Comparison of ENCODE assay signal across 9 cellular contexts in genomic region chr4:18042012-18042411, GRCh38.
"Had no signal": no experiment of that assay in that cellular context is flagged by ENCODE, and none has a peak within 500 bp of the region (broad histone marks: within the 10 kb centered on the region; RNA-seq: fewer than 3 reads in every experiment).

No MANE protein-coding gene starts in this region.

- H3K9ac ChIP-seq: GM23248 had no signal

- H3K36me3 ChIP-seq: HAP-1 had no signal

- H3K9me3 ChIP-seq: HAP-1 had no signal

- DNase-seq: GM23248, GOT3, H7, H9, HCEC 1CT, HFFc6 had no signal

- H2AFZ ChIP-seq: GM23248 had no signal

- H3K4me1 ChIP-seq: HAP-1 had no signal

- FAIRE-seq: H54 had no signal

- H3K27ac ChIP-seq: GM23248 had no signal

- H3K4me2 ChIP-seq: GM23338 had no signal

- H3K4me3 ChIP-seq: GM23248, GM23338, HAP-1 had no signal
